In genomic region chr18:77512152-77512551, GRCh38 we compare ENCODE assay signal across 25 cellular contexts.
"Had no signal": no experiment of that assay in that cellular context is flagged by ENCODE, and none has a peak within 500 bp of the region (broad histone marks: within the 10 kb centered on the region; RNA-seq: fewer than 3 reads in every experiment).

No MANE protein-coding gene starts in this region.

- H3K4me3 ChIP-seq: left ventricle myocardium inferior, lung, neural progenitor cell, pancreas, prostate gland, skin epidermis, tibial nerve, uterus had no signal

- H3K9me3 ChIP-seq: pancreas, prostate gland had no signal

- DNase-seq: islet precursor cell; left ventricle myocardium inferior; mesendoderm; naive B cell; natural killer cell; nephron progenitor cell; pancreas; posterior cingulate gyrus; retina; right cardiac atrium; stimulated activated CD4-positive, alpha-beta T cell treated with anti-CD3 and anti-CD28 coated beads, Interleukin-12 subunit alpha, Interleukin-12 subunit beta, amount 100 ng/mL, for 4 hours; stimulated activated CD4-positive, alpha-beta T cell treated with anti-CD3 and anti-CD28 coated beads, Interleukin-15, amount 100 ng/mL, for 24 hours; stimulated activated CD4-positive, alpha-beta T cell treated with anti-CD3 and anti-CD28 coated beads, Interleukin-2, amount 100 ng/mL, for 24 hours; stimulated activated CD4-positive, alpha-beta T cell treated with anti-CD3 and anti-CD28 coated beads, Interleukin-4, amount 100 ng/mL, for 24 hours; stimulated activated naive CD4-positive, alpha-beta T cell treated with Interleukin-2 at 50 U/mL for 16 hours; stimulated activated naive CD8-positive, alpha-beta T cell treated with anti-CD3 and anti-CD28 coated beads, Interleukin-15, amount 100 ng/mL, for 72 hours; substantia nigra; uterus had no signal

- H3K27me3 ChIP-seq: neural progenitor cell, pancreas, tibial nerve, uterus had no signal

- H3K27ac ChIP-seq: left ventricle myocardium inferior, neural progenitor cell, pancreas, prostate gland, skin epidermis, tibial nerve, uterus had no signal

- FAIRE-seq: pancreas had no signal

- H2AFZ ChIP-seq: neural progenitor cell had no signal

- ATAC-seq: natural killer cell; pancreas; right cardiac atrium; sciatic nerve; stimulated activated effector memory CD8-positive, alpha-beta T cell treated with anti-CD3 and anti-CD28 coated beads, Interleukin-12 subunit alpha, Interleukin-12 subunit beta, amount 100 ng/mL, for 72 hours; stimulated activated naive CD8-positive, alpha-beta T cell treated with anti-CD3 and anti-CD28 coated beads, Interleukin-15, amount 100 ng/mL, for 72 hours had no signal

- H3K4me1 ChIP-seq: left ventricle myocardium inferior, neural progenitor cell, pancreas, prostate gland, tibial nerve, uterus had no signal

- H3K4me2 ChIP-seq: neural progenitor cell had no signal

- H3K9ac ChIP-seq: neural progenitor cell had no signal

- H3K36me3 ChIP-seq: left ventricle myocardium inferior, neural progenitor cell, pancreas, prostate gland, tibial nerve, uterus had no signal
